8 cellular contexts compared by ENCODE assay signal in genomic region chr2:74440378-74441110, GRCh38. TPM values are rescaled to one million over a fixed set of nuclear protein-coding genes. Genes with fewer than 3 reads are reported as not detected.
A peak's percentile ranks its signal among the peaks of the same experiment; 100 is the strongest.
DNase-seq lines count a peak whose midpoint lies in the region; ATAC-seq and TF ChIP-seq lines count a peak whose summit lies in the region.

No MANE protein-coding gene starts in this region.

- ATAC-seq in CD8-positive, alpha-beta T cell: peak; percentile 73
- ATAC-seq in GM19023 (IDR thresholded peaks at IDR 0.05; ENCODE audit: unreplicated experiment) (peak; percentile 91), HG03095 (IDR thresholded peaks at IDR 0.05; ENCODE audit: unreplicated experiment) (peak; percentile 82)

- CTCF ChIA-PET in CD8-positive, alpha-beta T cell (lab: Charles Lee): interaction anchor here (0.9 to 1.2 kb wide), 2 partner anchors 18 to 42 kb away, joined by 3 read pairs; partner anchors contain the start of genes CCDC142, TTC31 and WBP1
- CTCF ChIA-PET in activated CD4-positive, alpha-beta memory T cell treated with anti-CD3 and anti-CD28 coated beads, Interleukin-2, amount 10 ng/mL, durations not matched to agents 7 days and 5 days (lab: Charles Lee): interaction anchor here (1.2 to 1.6 kb wide), 3 partner anchors 9 to 92 kb away, joined by 4 to 5 read pairs (median 4); no protein-coding TSS in a partner anchor

- H3K36me3 ChIP-seq in CD8-positive, alpha-beta T cell (ENCODE audit: insufficient read depth, low read length): no peaks in the 10 kb centered on the region
- H3K36me3 ChIP-seq in subcutaneous abdominal adipose tissue (ENCODE audit: control insufficient read depth in 5 of 5, insufficient read depth in 5 of 5, low read length in 5 of 5): no peaks in the 10 kb centered on the region

- H3K9me3 Mint-ChIP-seq in CD8-positive, alpha-beta T cell: no peaks in the 10 kb centered on the region
- H3K9me3 Mint-ChIP-seq in activated CD4-positive, alpha-beta memory T cell treated with anti-CD3 and anti-CD28 coated beads, Interleukin-2, amount 10 ng/mL, durations not matched to agents 7 days and 5 days: no peaks in the 10 kb centered on the region
- H3K9me3 Mint-ChIP-seq in mesothelial cell of epicardium: no peaks in the 10 kb centered on the region

- H3K9ac ChIP-seq in subcutaneous abdominal adipose tissue (ENCODE audit: low read length in 5 of 5): peak overlapping the region; percentile 38 to 78 (median 73)

- H3K9me3 ChIP-seq in CD8-positive, alpha-beta T cell (ENCODE audit: low read length): no peaks in the 10 kb centered on the region
- no peaks in the 10 kb centered on the region for H3K9me3 ChIP-seq in subcutaneous abdominal adipose tissue (ENCODE audit: control insufficient read depth in 5 of 5, low read length in 5 of 5)

- intact Hi-C loops in CD8-positive, alpha-beta T cell (cut with DNase I, micrococcal nuclease): no loop called here

- POLR2A ChIA-PET in CD8-positive, alpha-beta T cell (lab: Charles Lee): interaction anchor here (0.5 to 2.2 kb wide), 2 partner anchors 19 to 1289 kb away, joined by 3 to 5 read pairs; partner anchors contain the start of genes C2orf81 and WDR54
- POLR2A ChIA-PET in activated CD4-positive, alpha-beta memory T cell treated with anti-CD3 and anti-CD28 coated beads, Interleukin-2, amount 10 ng/mL, durations not matched to agents 7 days and 5 days (lab: Charles Lee): interaction anchor here (0.6 to 1.6 kb wide), 5 partner anchors 10 to 26 kb away, joined by 3 to 5 read pairs (median 3); partner anchors contain the start of genes C2orf81, INO80B and WDR54

- TF ChIP-seq CTCF in CD8-positive, alpha-beta T cell (IDR thresholded peaks at IDR 0.05): no peak
- TF ChIP-seq CTCF in mesothelial cell of epicardium (IDR thresholded peaks at IDR 0.05; ENCODE audit: unreplicated experiment): no peak

- H3K27ac Mint-ChIP-seq in CD8-positive, alpha-beta T cell: no peak overlapping the region
- no peak overlapping the region for H3K27ac Mint-ChIP-seq in activated CD4-positive, alpha-beta memory T cell treated with anti-CD3 and anti-CD28 coated beads, Interleukin-2, amount 10 ng/mL, durations not matched to agents 7 days and 5 days
- peak overlapping the region; percentile 99 for H3K27ac Mint-ChIP-seq in mesothelial cell of epicardium

- no peaks in the 10 kb centered on the region for H3K36me3 Mint-ChIP-seq in CD8-positive, alpha-beta T cell
- no peaks in the 10 kb centered on the region for H3K36me3 Mint-ChIP-seq in activated CD4-positive, alpha-beta memory T cell treated with anti-CD3 and anti-CD28 coated beads, Interleukin-2, amount 10 ng/mL, durations not matched to agents 7 days and 5 days (ENCODE audit: low read depth)
- H3K36me3 Mint-ChIP-seq in mesothelial cell of epicardium: no peaks in the 10 kb centered on the region

- peaks cover 29% of the 10 kb centered on the region for H3K27me3 Mint-ChIP-seq in CD8-positive, alpha-beta T cell (ENCODE audit: low read depth)
- H3K27me3 Mint-ChIP-seq in activated CD4-positive, alpha-beta memory T cell treated with anti-CD3 and anti-CD28 coated beads, Interleukin-2, amount 10 ng/mL, durations not matched to agents 7 days and 5 days: peaks cover 51% of the 10 kb centered on the region
- H3K27me3 Mint-ChIP-seq in mesothelial cell of epicardium (ENCODE audit: low read depth): no peaks in the 10 kb centered on the region

- H3K4me3 ChIP-seq in CD8-positive, alpha-beta T cell (ENCODE audit: low read depth, low read length): no peak overlapping the region
- peak overlapping the region; percentile 70 to 84 (median 74) for H3K4me3 ChIP-seq in subcutaneous abdominal adipose tissue (ENCODE audit: low read depth in 1 of 5, low read length in 5 of 5)

- H3K4me3 Mint-ChIP-seq in CD8-positive, alpha-beta T cell: peak overlapping the region; percentile 61
- peak overlapping the region; percentile 19 for H3K4me3 Mint-ChIP-seq in activated CD4-positive, alpha-beta memory T cell treated with anti-CD3 and anti-CD28 coated beads, Interleukin-2, amount 10 ng/mL, durations not matched to agents 7 days and 5 days
- peak overlapping the region; percentile 93 for H3K4me3 Mint-ChIP-seq in mesothelial cell of epicardium

- H3K4me1 ChIP-seq in CD8-positive, alpha-beta T cell (ENCODE audit: insufficient read depth, low read length): peaks cover 23% of the 10 kb centered on the region
- H3K4me1 ChIP-seq in subcutaneous abdominal adipose tissue (ENCODE audit: control insufficient read depth in 5 of 5, insufficient read depth in 5 of 5, low read length in 5 of 5): peaks cover 3 to 47% (median 42%) of the 10 kb centered on the region in 5 donors

- peaks cover 16% of the 10 kb centered on the region for H3K27me3 ChIP-seq in CD8-positive, alpha-beta T cell (ENCODE audit: insufficient read depth, low read length)
- H3K27me3 ChIP-seq in subcutaneous abdominal adipose tissue (ENCODE audit: control insufficient read depth in 5 of 5, insufficient read depth in 4 of 5, low read length in 5 of 5): peaks cover 0 to 5% (median 0%) of the 10 kb centered on the region in 5 donors

- DNase-seq in CD8-positive, alpha-beta T cell: peak in 4 of 7 experiments; percentile 28 to 45 (median 36)
- DNase-seq in NCI-H2227 treated with DMSO at 0.1 percent for 48 hours (lab: John Stamatoyannopoulos, UW) (peak; percentile 67), epithelial cell of prostate (ENCODE audit: low read depth, low spot score) (no peak), mesothelial cell of epicardium (ENCODE audit: low spot score in 2 of 2, unreplicated experiment in 2 of 2) (peak; percentile 83 to 90)
- peak; percentile 42 for DNase-seq in activated CD4-positive, alpha-beta memory T cell treated with anti-CD3 and anti-CD28 coated beads, Interleukin-2, amount 10 ng/mL, durations not matched to agents 7 days and 5 days

- peaks cover 10% of the 10 kb centered on the region for H3K4me1 Mint-ChIP-seq in CD8-positive, alpha-beta T cell (ENCODE audit: low read depth)
- H3K4me1 Mint-ChIP-seq in activated CD4-positive, alpha-beta memory T cell treated with anti-CD3 and anti-CD28 coated beads, Interleukin-2, amount 10 ng/mL, durations not matched to agents 7 days and 5 days: peaks cover 11% of the 10 kb centered on the region
- peaks cover 49% of the 10 kb centered on the region for H3K4me1 Mint-ChIP-seq in mesothelial cell of epicardium

- H3K27ac ChIP-seq in CD8-positive, alpha-beta T cell (ENCODE audit: low read depth, low read length): no peak overlapping the region
- H3K27ac ChIP-seq in epithelial cell of prostate (peak overlapping the region; percentile 96), subcutaneous abdominal adipose tissue (ENCODE audit: low read depth, low read length) (peak overlapping the region; percentile 41)

RNA-seq across cellular contexts. Expression of gene RTKN, which starts 1.2 kb away (rescaled TPM):
- under 1 TPM; 0.42 to 0.54 TPM for total RNA-seq in CD8-positive, alpha-beta T cell
- 1 to 10 TPM; 1.1 TPM for total RNA-seq in activated CD4-positive, alpha-beta memory T cell treated with anti-CD3 and anti-CD28 coated beads, Interleukin-2, amount 10 ng/mL, durations not matched to agents 7 days and 5 days
- total RNA-seq in mesothelial cell of epicardium: 85.0 to 88.9 TPM (median 86.4 TPM) in 3 replicates

RNA-seq across cellular contexts. Expression of gene INO80B, which starts 14.3 kb away (rescaled TPM):
- total RNA-seq in CD8-positive, alpha-beta T cell: 10 to 100 TPM; 47.9 to 52.9 TPM
- 10 to 100 TPM; 39.8 to 40.3 TPM for total RNA-seq in activated CD4-positive, alpha-beta memory T cell treated with anti-CD3 and anti-CD28 coated beads, Interleukin-2, amount 10 ng/mL, durations not matched to agents 7 days and 5 days
- 42.9 to 48.1 TPM (median 45.3 TPM) in 3 replicates for total RNA-seq in mesothelial cell of epicardium

RNA-seq across cellular contexts. Expression of gene WBP1, which starts 17.7 kb away (rescaled TPM):
- total RNA-seq in CD8-positive, alpha-beta T cell: 10 to 100 TPM; 68.5 to 70.6 TPM
- 10 to 100 TPM; 58.3 to 60.4 TPM for total RNA-seq in activated CD4-positive, alpha-beta memory T cell treated with anti-CD3 and anti-CD28 coated beads, Interleukin-2, amount 10 ng/mL, durations not matched to agents 7 days and 5 days
- total RNA-seq in mesothelial cell of epicardium: 111 to 113 TPM (median 111 TPM) in 3 replicates

RNA-seq across cellular contexts. Expression of gene WDR54, which starts 19.0 kb away (rescaled TPM):
- total RNA-seq in CD8-positive, alpha-beta T cell: 10 to 100 TPM; 18.4 to 19.8 TPM
- 100 to 1,000 TPM; 102 to 105 TPM for total RNA-seq in activated CD4-positive, alpha-beta memory T cell treated with anti-CD3 and anti-CD28 coated beads, Interleukin-2, amount 10 ng/mL, durations not matched to agents 7 days and 5 days
- 20.2 to 25.0 TPM (median 23.7 TPM) in 3 replicates for total RNA-seq in mesothelial cell of epicardium

RNA-seq across cellular contexts. Expression of gene C2orf81, which starts 19.1 kb away (rescaled TPM):
- total RNA-seq in CD8-positive, alpha-beta T cell: 1 to 10 TPM in 1 of 2 experiments, under 1 TPM in 1; 0.75 to 1.8 TPM
- total RNA-seq in activated CD4-positive, alpha-beta memory T cell treated with anti-CD3 and anti-CD28 coated beads, Interleukin-2, amount 10 ng/mL, durations not matched to agents 7 days and 5 days: 1 to 10 TPM; 1.2 to 1.6 TPM
- 4.7 to 8.8 TPM (median 6.0 TPM) in 3 replicates for total RNA-seq in mesothelial cell of epicardium

Comparison
In these comparisons a context has a peak if more than half of its experiments do, and no peak if none do; other contexts are left out.
1. H3K4me3 Mint-ChIP-seq: peak in every context shown above with its lines; median percentile 93 in mesothelial cell of epicardium; 61 in CD8-positive, alpha-beta T cell; 19 in activated CD4-positive, alpha-beta memory T cell treated with anti-CD3 and anti-CD28 coated beads, Interleukin-2, amount 10 ng/mL, durations not matched to agents 7 days and 5 days.
2. RNA of gene RTKN, which starts 1.2 kb away (total RNA-seq): 85.0 to 88.9 TPM in mesothelial cell of epicardium; 1.1 TPM in activated CD4-positive, alpha-beta memory T cell treated with anti-CD3 and anti-CD28 coated beads, Interleukin-2, amount 10 ng/mL, durations not matched to agents 7 days and 5 days and 0.42 to 0.54 TPM in CD8-positive, alpha-beta T cell; every median in the first group is over 10 times any median in the second.
3. Peak in every context shown above with its lines, with median percentiles within 50 percentile points of each other: ATAC-seq.